ENCODE assay signal across 10 cellular contexts in genomic region chr11:130677486-130678153, GRCh38.
A peak's percentile ranks its signal among the peaks of the same experiment; 100 is the strongest.
DNase-seq lines count a peak whose midpoint lies in the region; ATAC-seq and TF ChIP-seq lines count a peak whose summit lies in the region.
"Had no signal": no experiment of that assay in that cellular context is flagged by ENCODE, and none has a peak within 500 bp of the region (broad histone marks: within the 10 kb centered on the region; RNA-seq: fewer than 3 reads in every experiment).

No MANE protein-coding gene starts in this region.

- no peaks in the 10 kb centered on the region for H3K36me3 ChIP-seq in SK-N-SH (replicated peaks in 1 of 2; ENCODE audit: control insufficient read depth in 1 of 2, insufficient read depth in 2 of 2, low read length in 1 of 2)
- no peaks in the 10 kb centered on the region for H3K36me3 ChIP-seq in effector memory CD4-positive, alpha-beta T cell (ENCODE audit: control insufficient read depth, insufficient read depth, low read length)

- H3K79me2 ChIP-seq in SK-N-SH (ENCODE audit: insufficient read depth) = no peaks in the 10 kb centered on the region

- peaks cover 5% of the 10 kb centered on the region for H3F3A ChIP-seq in SK-N-SH (replicated peaks; ENCODE audit: insufficient read depth)

- H3K27ac Mint-ChIP-seq in activated naive CD4-positive, alpha-beta T cell treated with anti-CD3 and anti-CD28 coated beads, Interleukin-2, amount 50 U/mL, for 72 hours = no peak overlapping the region
- H3K27ac Mint-ChIP-seq: stimulated activated naive CD8-positive, alpha-beta T cell treated with anti-CD3 and anti-CD28 coated beads, Interleukin-15, amount 100 ng/mL, for 72 hours had no signal

- peak overlapping the region; percentile 42; the same call in 1 of the 2 replicates for H3K9ac ChIP-seq in SK-N-SH

- H3K27ac ChIP-seq in SK-N-SH (ENCODE audit: low read depth in 2 of 2, low read length in 1 of 2) = peak overlapping the region; percentile 50 to 76; a peak in 3 of 4 replicates
- H3K27ac ChIP-seq in effector memory CD4-positive, alpha-beta T cell (ENCODE audit: insufficient read depth, low read length, poor library complexity, severe bottlenecking) = no peak overlapping the region

- WGBS in SK-N-SH (ENCODE audit: low lambda C conversion rate) = 36% methylated on average over 5 of the region's 6 CpGs

- H3K4me2 ChIP-seq in SK-N-SH = no peak overlapping the region; the same call in 1 of the 2 replicates

- intact Hi-C loops in left colon (cut with DNase I, micrococcal nuclease) = no loop called here

- no peaks in the 10 kb centered on the region for H3K27me3 ChIP-seq in SK-N-SH (ENCODE audit: insufficient read depth)
- no peaks in the 10 kb centered on the region for H3K27me3 ChIP-seq in effector memory CD4-positive, alpha-beta T cell (replicated peaks; ENCODE audit: control insufficient read depth, insufficient read depth, low read length, poor library complexity, severe bottlenecking)

- peaks cover 14% of the 10 kb centered on the region; the same call in 1 of the 2 replicates for H3K9me3 ChIP-seq in SK-N-SH
- no peaks in the 10 kb centered on the region for H3K9me3 ChIP-seq in effector memory CD4-positive, alpha-beta T cell (ENCODE audit: control insufficient read depth, low read length)

- TF ChIP-seq CTCF in SK-N-SH (IDR thresholded peaks at IDR 0.05) (no peak), foreskin fibroblast (IDR thresholded peaks at IDR 0.05; ENCODE audit: low read depth, low read length) (no peak)

- TF ChIP-seq RAD21 in SK-N-SH (IDR thresholded peaks at IDR 0.05; ENCODE audit: low read length) = no peak

- peak; percentile 63 for DNase-seq in ELF-1 (ENCODE audit: low read depth, low spot score)
- DNase-seq in SK-N-SH = no peak
- DNase-seq in foreskin fibroblast = peak; percentile 68 to 80
- peak; percentile 59 for DNase-seq in non-pigmented ciliary epithelial cell (ENCODE audit: low read depth)
- no peak for DNase-seq in activated naive CD4-positive, alpha-beta T cell treated with anti-CD3 and anti-CD28 coated beads, Interleukin-2, amount 50 U/mL, for 72 hours (ENCODE audit: low spot score in 2 of 2)
- DNase-seq in left colon = no peak
- no peak for DNase-seq in effector memory CD4-positive, alpha-beta T cell
- DNase-seq: NCI-H2081; stimulated activated naive CD8-positive, alpha-beta T cell treated with anti-CD3 and anti-CD28 coated beads, Interleukin-15, amount 100 ng/mL, for 72 hours had no signal

- no peaks in the 10 kb centered on the region for H3K9me2 ChIP-seq in SK-N-SH

- H3K4me3 ChIP-seq in SK-N-SH (ENCODE audit: low read depth in 2 of 2, low read length in 1 of 2) (no peak overlapping the region), foreskin fibroblast (ENCODE audit: low read depth in 1 of 2, low read length in 2 of 2) (no peak overlapping the region)
- no peak overlapping the region for H3K4me3 ChIP-seq in effector memory CD4-positive, alpha-beta T cell (ENCODE audit: insufficient read depth, low read depth, low read length, poor library complexity, severe bottlenecking)

- no peak for ATAC-seq in activated naive CD4-positive, alpha-beta T cell treated with anti-CD3 and anti-CD28 coated beads, Interleukin-2, amount 50 U/mL, for 72 hours
- no peak for ATAC-seq in GM21447 (IDR thresholded peaks at IDR 0.05; ENCODE audit: unreplicated experiment)
- no peak for ATAC-seq in left colon
- ATAC-seq: stimulated activated naive CD8-positive, alpha-beta T cell treated with anti-CD3 and anti-CD28 coated beads, Interleukin-15, amount 100 ng/mL, for 72 hours had no signal

- CTCF ChIA-PET in SK-N-SH (lab: Yijun Ruan, JAX) = no interaction called here

- peaks cover 6 to 24% of the 10 kb centered on the region in 2 donors for H3K9me3 Mint-ChIP-seq in activated naive CD4-positive, alpha-beta T cell treated with anti-CD3 and anti-CD28 coated beads, Interleukin-2, amount 50 U/mL, for 72 hours

- H3K36me3 Mint-ChIP-seq in activated naive CD4-positive, alpha-beta T cell treated with anti-CD3 and anti-CD28 coated beads, Interleukin-2, amount 50 U/mL, for 72 hours = peaks cover 0 to 5% of the 10 kb centered on the region in 2 donors

- TF ChIP-seq EP300 in SK-N-SH (IDR thresholded peaks at IDR 0.05; ENCODE audit: borderline replicate concordance in 1 of 2, low read depth in 1 of 2, low read length in 1 of 2) = peak in 1 of 2 experiments; percentile 83; a peak in 1 of 4 replicates

- H3K4me1 ChIP-seq in SK-N-SH (ENCODE audit: control insufficient read depth in 1 of 2, insufficient read depth in 2 of 2, low read depth in 1 of 2, low read length in 1 of 2) = peaks cover 0 to 18% of the 10 kb centered on the region in 2 experiments; a peak in 1 of 4 replicates
- H3K4me1 ChIP-seq in effector memory CD4-positive, alpha-beta T cell (ENCODE audit: control insufficient read depth, insufficient read depth, low read length, poor library complexity, severe bottlenecking) = no peaks in the 10 kb centered on the region

- peak overlapping the region; percentile 16; the same call in 1 of the 2 replicates for H2AFZ ChIP-seq in SK-N-SH (ENCODE audit: low read depth)

- no peaks in the 10 kb centered on the region for H4K20me1 ChIP-seq in SK-N-SH (ENCODE audit: insufficient read depth)

- POLR2A ChIA-PET in SK-N-SH (lab: Yijun Ruan, JAX) = no interaction called here

TF ChIP-seq in SK-N-SH, 30 proteins besides CTCF, POLR2A, EP300 and RAD21:
- TF ChIP-seq USF1 (IDR thresholded peaks at IDR 0.05; ENCODE audit: borderline replicate concordance, low read depth) = no peak
- TF ChIP-seq PBX3 (IDR thresholded peaks at IDR 0.05) = peak; percentile 73
- TF ChIP-seq JUND (IDR thresholded peaks at IDR 0.05) = peak; percentile 51
- no peak for TF ChIP-seq TAF1 (IDR thresholded peaks at IDR 0.05; ENCODE audit: borderline replicate concordance, low read depth, low read length)
- peak; percentile 90 for TF ChIP-seq TEAD4 (IDR thresholded peaks at IDR 0.05; ENCODE audit: borderline replicate concordance, insufficient read depth)
- peak; percentile 18; the same call in 1 of the 2 replicates for TF ChIP-seq POLR2AphosphoS5 (IDR thresholded peaks at IDR 0.05; ENCODE audit: low read depth, low read length)
- TF ChIP-seq NFIC (IDR thresholded peaks at IDR 0.05; ENCODE audit: borderline replicate concordance) = peak; percentile 36; the same call in 1 of the 2 replicates
- TF ChIP-seq RCOR1 (IDR thresholded peaks at IDR 0.05; ENCODE audit: low read length) = no peak
- TF ChIP-seq MAX (IDR thresholded peaks at IDR 0.05; ENCODE audit: low read depth) = peak; percentile 54; the same call in 1 of the 2 replicates
- TF ChIP-seq FOXJ3 (CRISPR knock-in tag; IDR thresholded peaks at IDR 0.05) = no peak
- TF ChIP-seq CHD2 (IDR thresholded peaks at IDR 0.05; ENCODE audit: low read length, partially characterized antibody) = no peak
- no peak for TF ChIP-seq IRF3 (IDR thresholded peaks at IDR 0.05; ENCODE audit: low read depth, low read length)
- no peak for TF ChIP-seq RFX5 (IDR thresholded peaks at IDR 0.05; ENCODE audit: low read length)
- TF ChIP-seq TCF12 (IDR thresholded peaks at IDR 0.05) = peak; percentile 77
TF ChIP-seq in SK-N-SH: peak in this region for 7.

Comparison
In these comparisons a context has a peak if more than half of its experiments do, and no peak if none do; other contexts are left out.
1. DNase-seq: peak in ELF-1 (single experiment), foreskin fibroblast (2 of 2) and non-pigmented ciliary epithelial cell (single experiment); none in SK-N-SH (single experiment), activated naive CD4-positive, alpha-beta T cell treated with anti-CD3 and anti-CD28 coated beads, Interleukin-2, amount 50 U/mL, for 72 hours (0 of 2), left colon (0 of 2) and effector memory CD4-positive, alpha-beta T cell (0 of 3).